Comparison of ENCODE assay signal across 2 cellular contexts in genomic region chr10:92855560-92855959, GRCh38.
TF ChIP-seq lines count a peak whose summit lies in the region.

No MANE protein-coding gene starts in this region.

TF ChIP-seq in HEK293, 187 proteins besides CTCF, POLR2A, EP300 and RAD21:
- TF ChIP-seq ZSCAN23 (tag by site-specific recombination; IDR thresholded peaks at IDR 0.05) (no peak), ZNF768 (tag by site-specific recombination; IDR thresholded peaks at IDR 0.05) (no peak), BCL6B (tag by site-specific recombination; IDR thresholded peaks at IDR 0.05) (peak; percentile 61)

TF ChIP-seq in K562, 482 proteins besides CTCF, POLR2A, EP300 and RAD21:
- TF ChIP-seq, protein P1, sequence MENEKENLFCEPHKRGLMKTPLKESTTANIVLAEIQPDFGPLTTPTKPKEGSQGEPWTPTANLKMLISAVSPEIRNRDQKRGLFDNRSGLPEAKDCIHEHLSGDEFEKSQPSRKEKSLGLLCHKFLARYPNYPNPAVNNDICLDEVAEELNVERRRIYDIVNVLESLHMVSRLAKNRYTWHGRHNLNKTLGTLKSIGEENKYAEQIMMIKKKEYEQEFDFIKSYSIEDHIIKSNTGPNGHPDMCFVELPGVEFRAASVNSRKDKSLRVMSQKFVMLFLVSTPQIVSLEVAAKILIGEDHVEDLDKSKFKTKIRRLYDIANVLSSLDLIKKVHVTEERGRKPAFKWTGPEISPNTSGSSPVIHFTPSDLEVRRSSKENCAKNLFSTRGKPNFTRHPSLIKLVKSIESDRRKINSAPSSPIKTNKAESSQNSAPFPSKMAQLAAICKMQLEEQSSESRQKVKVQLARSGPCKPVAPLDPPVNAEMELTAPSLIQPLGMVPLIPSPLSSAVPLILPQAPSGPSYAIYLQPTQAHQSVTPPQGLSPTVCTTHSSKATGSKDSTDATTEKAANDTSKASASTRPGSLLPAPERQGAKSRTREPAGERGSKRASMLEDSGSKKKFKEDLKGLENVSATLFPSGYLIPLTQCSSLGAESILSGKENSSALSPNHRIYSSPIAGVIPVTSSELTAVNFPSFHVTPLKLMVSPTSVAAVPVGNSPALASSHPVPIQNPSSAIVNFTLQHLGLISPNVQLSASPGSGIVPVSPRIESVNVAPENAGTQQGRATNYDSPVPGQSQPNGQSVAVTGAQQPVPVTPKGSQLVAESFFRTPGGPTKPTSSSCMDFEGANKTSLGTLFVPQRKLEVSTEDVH (IDR thresholded peaks at IDR 0.05; ENCODE audit: low read depth, partially characterized antibody) = no peak
- TF ChIP-seq, protein P2, sequence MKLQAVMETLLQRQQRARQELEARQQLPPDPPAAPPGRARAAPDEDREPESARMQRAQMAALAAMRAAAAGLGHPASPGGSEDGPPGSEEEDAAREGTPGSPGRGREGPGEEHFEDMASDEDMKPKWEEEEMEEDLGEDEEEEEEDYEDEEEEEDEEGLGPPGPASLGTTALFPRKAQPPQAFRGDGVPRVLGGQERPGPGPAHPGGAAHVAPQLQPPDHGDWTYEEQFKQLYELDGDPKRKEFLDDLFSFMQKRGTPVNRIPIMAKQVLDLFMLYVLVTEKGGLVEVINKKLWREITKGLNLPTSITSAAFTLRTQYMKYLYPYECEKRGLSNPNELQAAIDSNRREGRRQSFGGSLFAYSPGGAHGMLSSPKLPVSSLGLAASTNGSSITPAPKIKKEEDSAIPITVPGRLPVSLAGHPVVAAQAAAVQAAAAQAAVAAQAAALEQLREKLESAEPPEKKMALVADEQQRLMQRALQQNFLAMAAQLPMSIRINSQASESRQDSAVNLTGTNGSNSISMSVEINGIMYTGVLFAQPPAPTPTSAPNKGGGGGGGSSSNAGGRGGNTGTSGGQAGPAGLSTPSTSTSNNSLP (IDR thresholded peaks at IDR 0.05; ENCODE audit: borderline replicate concordance, low read depth, low read length) = no peak
- TF ChIP-seq, protein P3, sequence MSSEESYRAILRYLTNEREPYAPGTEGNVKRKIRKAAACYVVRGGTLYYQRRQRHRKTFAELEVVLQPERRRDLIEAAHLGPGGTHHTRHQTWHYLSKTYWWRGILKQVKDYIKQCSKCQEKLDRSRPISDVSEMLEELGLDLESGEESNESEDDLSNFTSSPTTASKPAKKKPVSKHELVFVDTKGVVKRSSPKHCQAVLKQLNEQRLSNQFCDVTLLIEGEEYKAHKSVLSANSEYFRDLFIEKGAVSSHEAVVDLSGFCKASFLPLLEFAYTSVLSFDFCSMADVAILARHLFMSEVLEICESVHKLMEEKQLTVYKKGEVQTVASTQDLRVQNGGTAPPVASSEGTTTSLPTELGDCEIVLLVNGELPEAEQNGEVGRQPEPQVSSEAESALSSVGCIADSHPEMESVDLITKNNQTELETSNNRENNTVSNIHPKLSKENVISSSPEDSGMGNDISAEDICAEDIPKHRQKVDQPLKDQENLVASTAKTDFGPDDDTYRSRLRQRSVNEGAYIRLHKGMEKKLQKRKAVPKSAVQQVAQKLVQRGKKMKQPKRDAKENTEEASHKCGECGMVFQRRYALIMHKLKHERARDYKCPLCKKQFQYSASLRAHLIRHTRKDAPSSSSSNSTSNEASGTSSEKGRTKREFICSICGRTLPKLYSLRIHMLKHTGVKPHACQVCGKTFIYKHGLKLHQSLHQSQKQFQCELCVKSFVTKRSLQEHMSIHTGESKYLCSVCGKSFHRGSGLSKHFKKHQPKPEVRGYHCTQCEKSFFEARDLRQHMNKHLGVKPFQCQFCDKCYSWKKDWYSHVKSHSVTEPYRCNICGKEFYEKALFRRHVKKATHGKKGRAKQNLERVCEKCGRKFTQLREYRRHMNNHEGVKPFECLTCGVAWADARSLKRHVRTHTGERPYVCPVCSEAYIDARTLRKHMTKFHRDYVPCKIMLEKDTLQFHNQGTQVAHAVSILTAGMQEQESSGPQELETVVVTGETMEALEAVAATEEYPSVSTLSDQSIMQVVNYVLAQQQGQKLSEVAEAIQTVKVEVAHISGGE (CRISPR knock-in tag; IDR thresholded peaks at IDR 0.05) = no peak
- TF ChIP-seq PHF20 (IDR thresholded peaks at IDR 0.05; ENCODE audit: partially characterized antibody) = no peak
- no peak for TF ChIP-seq HDAC8 (tag; IDR thresholded peaks at IDR 0.05)
- no peak for TF ChIP-seq ZNF449 (CRISPR knock-in tag; IDR thresholded peaks at IDR 0.05)
- TF ChIP-seq DPF2 (IDR thresholded peaks at IDR 0.05) = peak; percentile 24; the same call in 1 of the 2 replicates
- TF ChIP-seq SAP30 (IDR thresholded peaks at IDR 0.05; ENCODE audit: borderline replicate concordance, insufficient read depth, low read depth, low read length, poor library complexity, severe bottlenecking) = no peak
- no peak for TF ChIP-seq NUFIP1 (IDR thresholded peaks at IDR 0.05; ENCODE audit: partially characterized antibody)
- TF ChIP-seq FOXA3 (CRISPR knock-in tag; conservative IDR thresholded peaks at IDR 0.05 in 1 of 2, IDR thresholded peaks at IDR 0.05 in 1 of 2) = no peak
- TF ChIP-seq MAZ (CRISPR knock-in tag; conservative IDR thresholded peaks at IDR 0.05 in 1 of 2, IDR thresholded peaks at IDR 0.05 in 1 of 2) = no peak
- TF ChIP-seq GTF2A2 (tag; IDR thresholded peaks at IDR 0.05) = no peak
- no peak for TF ChIP-seq ARID3B (CRISPR knock-in tag; IDR thresholded peaks at IDR 0.05; ENCODE audit: borderline replicate concordance)
- TF ChIP-seq ZKSCAN1 (IDR thresholded peaks at IDR 0.05; ENCODE audit: low read depth, low read length) = no peak
- 0 out of 2 replicates have a peak, but pooled peaks have one; percentile 29 for TF ChIP-seq MAFG (tag; conservative IDR thresholded peaks at IDR 0.05)
- TF ChIP-seq ERF (CRISPR knock-in tag; IDR thresholded peaks at IDR 0.05) = no peak
- TF ChIP-seq GTF2E2 (tag; IDR thresholded peaks at IDR 0.05) = no peak
- TF ChIP-seq ZNF436 (CRISPR knock-in tag; IDR thresholded peaks at IDR 0.05) = no peak
- TF ChIP-seq SUPT5H (IDR thresholded peaks at IDR 0.05) = no peak
- no peak for TF ChIP-seq ZNF76 (CRISPR knock-in tag; IDR thresholded peaks at IDR 0.05; ENCODE audit: borderline replicate concordance)
- no peak for TF ChIP-seq ZNF133 (CRISPR knock-in tag; IDR thresholded peaks at IDR 0.05)
- TF ChIP-seq MTA1 (IDR thresholded peaks at IDR 0.05; ENCODE audit: borderline replicate concordance) = no peak
- TF ChIP-seq PTRF (tag; IDR thresholded peaks at IDR 0.05) = no peak
- no peak for TF ChIP-seq CSDE1 (IDR thresholded peaks at IDR 0.05)
- no peak for TF ChIP-seq CLOCK (CRISPR knock-in tag; IDR thresholded peaks at IDR 0.05; ENCODE audit: borderline replicate concordance)
- TF ChIP-seq TAF9B (IDR thresholded peaks at IDR 0.05; ENCODE audit: partially characterized antibody) = no peak
- TF ChIP-seq C11orf30 (IDR thresholded peaks at IDR 0.05; ENCODE audit: low read depth) = peak; percentile 36; the same call in 1 of the 2 replicates
- peak; percentile 79 for TF ChIP-seq ZNF316 (IDR thresholded peaks at IDR 0.05)
